Comparison of ENCODE assay signal across 30 cellular contexts in the genomic region with DNA sequence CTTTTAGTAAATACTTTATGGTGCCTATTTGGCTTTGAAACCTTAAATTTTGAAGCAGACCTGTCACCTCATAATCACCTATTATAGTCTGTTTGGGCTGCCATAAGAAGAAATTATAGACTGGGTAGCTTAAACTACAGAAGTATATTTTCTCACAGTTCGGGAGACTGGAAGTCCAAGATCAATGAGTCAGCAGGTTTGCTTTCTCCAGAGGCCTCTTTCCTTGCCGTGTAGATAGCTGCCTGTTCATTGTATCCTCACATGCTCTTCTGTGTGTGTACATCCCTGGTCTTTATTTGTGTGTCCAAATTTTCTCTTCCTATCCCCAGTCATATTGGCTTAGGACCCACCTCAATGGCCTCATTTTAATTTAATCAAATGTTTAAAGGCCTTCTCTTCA.
A peak's percentile ranks its signal among the peaks of the same experiment; 100 is the strongest.
DNase-seq lines count a peak whose midpoint lies in the region; ATAC-seq and TF ChIP-seq lines count a peak whose summit lies in the region.
"Had no signal": no experiment of that assay in that cellular context is flagged by ENCODE, and none has a peak within 500 bp of the region (broad histone marks: within the 10 kb centered on the region; RNA-seq: fewer than 3 reads in every experiment).

No MANE protein-coding gene starts in this region.

- H3K4me3 ChIP-seq in breast epithelium (no peak overlapping the region), choroid plexus epithelial cell (ENCODE audit: low read depth, low read length) (no peak overlapping the region)
- H3K4me3 ChIP-seq: adrenal gland, GM23248, heart left ventricle, transverse colon had no signal

- CTCF ChIA-PET in MCF 10A (lab: Yijun Ruan, JAX) = interaction anchor here (1.1 kb wide), 1 partner anchor 58 kb away, joined by 3 read pairs; no protein-coding TSS in a partner anchor

- peak; percentile 40 for DNase-seq in MCF 10A (ENCODE audit: unreplicated experiment)
- DNase-seq in breast epithelium (ENCODE audit: low spot score in 2 of 2) = no peak
- DNase-seq in choroid plexus epithelial cell (ENCODE audit: low read depth) = peak; percentile 55
- peak in 1 of 2 donors; percentile 63 for DNase-seq in foreskin keratinocyte
- no peak for DNase-seq in medulla oblongata (ENCODE audit: extremely low spot score)
- DNase-seq in NCI-H345 treated with DMSO at 0.1 percent for 48 hours (lab: John Stamatoyannopoulos, UW; ENCODE audit: unreplicated experiment) = no peak
- DNase-seq in SKM-1 (lab: John Stamatoyannopoulos, UW; ENCODE audit: unreplicated experiment) = no peak
- DNase-seq: activated CD8-positive, alpha-beta memory T cell treated with anti-CD3 and anti-CD28 coated beads, Interleukin-2, amount 50 U/mL, for 48 hours; activated CD8-positive, alpha-beta T cell treated with anti-CD3 and anti-CD28 coated beads for 36 hours; activated naive CD4-positive, alpha-beta T cell treated with anti-CD3 and anti-CD28 coated beads for 36 hours; adrenal gland; DMS79; effector CD4-positive, alpha-beta T cell; GDM1; GM23248; heart left ventricle; IMR-90; naive thymus-derived CD4-positive, alpha-beta T cell; NCI-H1092; NCI-H187; NCI-H2171; NCI-H524; SHP77 treated with DMSO at 0.1 percent for 48 hours; transverse colon had no signal

- POLR2A ChIA-PET in MCF 10A (lab: Yijun Ruan, JAX) = interaction anchor here (0.7 to 1.7 kb wide), 3 partner anchors 19 to 93 kb away, joined by 3 read pairs; no protein-coding TSS in a partner anchor

- H3K36me3 ChIP-seq in breast epithelium = no peaks in the 10 kb centered on the region
- H3K36me3 ChIP-seq: adrenal gland, heart left ventricle, transverse colon had no signal

- H3K36me3 Mint-ChIP-seq in MCF 10A (ENCODE audit: insufficient read depth, unreplicated experiment) = no peaks in the 10 kb centered on the region
- H3K36me3 Mint-ChIP-seq: brain; naive thymus-derived CD4-positive, alpha-beta T cell; stimulated activated effector memory CD8-positive, alpha-beta T cell treated with anti-CD3 and anti-CD28 coated beads, Interleukin-12 subunit alpha, Interleukin-12 subunit beta, amount 100 ng/mL, for 72 hours had no signal

- no TSS peak for BruUV-seq in MCF 10A (replicated peaks; lab: Mats Ljungman, UMichigan)

- H3K4me3 Mint-ChIP-seq in MCF 10A (ENCODE audit: unreplicated experiment) = no peak overlapping the region
- H3K4me3 Mint-ChIP-seq: activated CD8-positive, alpha-beta T cell treated with anti-CD3 and anti-CD28 coated beads for 36 hours; activated naive CD4-positive, alpha-beta T cell treated with anti-CD3 and anti-CD28 coated beads for 36 hours; brain; naive thymus-derived CD4-positive, alpha-beta T cell; stimulated activated effector memory CD8-positive, alpha-beta T cell treated with anti-CD3 and anti-CD28 coated beads, Interleukin-12 subunit alpha, Interleukin-12 subunit beta, amount 100 ng/mL, for 72 hours; T-helper 2 cell treated with Interferon-gamma antibody and Interleukin-4, amounts not matched to agents 5 μg/mL and 100 μg/mL, for 36 hours had no signal

- no peaks in the 10 kb centered on the region for H3K27me3 Mint-ChIP-seq in MCF 10A (ENCODE audit: insufficient read depth, unreplicated experiment)
- H3K27me3 Mint-ChIP-seq: activated CD8-positive, alpha-beta T cell treated with anti-CD3 and anti-CD28 coated beads for 36 hours; progenitor cell of endocrine pancreas had no signal

- H3K27ac ChIP-seq in breast epithelium (no peak overlapping the region), foreskin keratinocyte (no peak overlapping the region)
- H3K27ac ChIP-seq: 22Rv1, adrenal gland, GM23248, heart left ventricle, transverse colon had no signal

- no peak overlapping the region for H3K27ac Mint-ChIP-seq in MCF 10A (ENCODE audit: low read depth, unreplicated experiment)
- H3K27ac Mint-ChIP-seq: activated CD8-positive, alpha-beta T cell treated with anti-CD3 and anti-CD28 coated beads for 36 hours; activated naive CD4-positive, alpha-beta T cell treated with anti-CD3 and anti-CD28 coated beads for 36 hours; brain; naive thymus-derived CD4-positive, alpha-beta T cell; progenitor cell of endocrine pancreas; stimulated activated effector memory CD8-positive, alpha-beta T cell treated with anti-CD3 and anti-CD28 coated beads, Interleukin-12 subunit alpha, Interleukin-12 subunit beta, amount 100 ng/mL, for 72 hours; T-helper 2 cell treated with Interferon-gamma antibody and Interleukin-4, amounts not matched to agents 5 μg/mL and 100 μg/mL, for 36 hours had no signal

- ATAC-seq in foreskin keratinocyte (peak; percentile 58), GM21528 (IDR thresholded peaks at IDR 0.05; ENCODE audit: low FRiP score, unreplicated experiment) (no peak)
- ATAC-seq: activated CD8-positive, alpha-beta T cell treated with anti-CD3 and anti-CD28 coated beads for 36 hours; heart left ventricle; naive thymus-derived CD4-positive, alpha-beta T cell; stimulated activated effector memory CD8-positive, alpha-beta T cell treated with anti-CD3 and anti-CD28 coated beads, Interleukin-12 subunit alpha, Interleukin-12 subunit beta, amount 100 ng/mL, for 72 hours had no signal

- H3K27me3 ChIP-seq in breast epithelium (no peaks in the 10 kb centered on the region), foreskin keratinocyte (no peaks in the 10 kb centered on the region)
- H3K27me3 ChIP-seq: adrenal gland, heart left ventricle, transverse colon had no signal

- no peaks in the 10 kb centered on the region for H3K9me3 Mint-ChIP-seq in MCF 10A (ENCODE audit: unreplicated experiment)
- H3K9me3 Mint-ChIP-seq: activated CD8-positive, alpha-beta T cell treated with anti-CD3 and anti-CD28 coated beads for 36 hours; activated naive CD4-positive, alpha-beta T cell treated with anti-CD3 and anti-CD28 coated beads for 36 hours; T-helper 2 cell treated with Interferon-gamma antibody and Interleukin-4, amounts not matched to agents 5 μg/mL and 100 μg/mL, for 36 hours had no signal

- no peak for TF ChIP-seq CTCF in MCF 10A (IDR thresholded peaks at IDR 0.05; ENCODE audit: unreplicated experiment)
- TF ChIP-seq CTCF in breast epithelium (IDR thresholded peaks at IDR 0.05) = no peak
- no peak for TF ChIP-seq CTCF in choroid plexus epithelial cell (conservative IDR thresholded peaks at IDR 0.05; ENCODE audit: low read depth, low read length)
- no peak for TF ChIP-seq CTCF in foreskin keratinocyte (conservative IDR thresholded peaks at IDR 0.05)

- H3K9me3 ChIP-seq in breast epithelium = no peaks in the 10 kb centered on the region
- H3K9me3 ChIP-seq: adrenal gland, heart left ventricle, transverse colon had no signal

- intact Hi-C loops in MCF 10A (cut with micrococcal nuclease) = no loop called here
- intact Hi-C loops in breast epithelium (cut with DNase I; ENCODE audit: low total_unique reads) = no loop called here

- no peaks in the 10 kb centered on the region for H3K4me1 ChIP-seq in breast epithelium
- peaks cover 42% of the 10 kb centered on the region for H3K4me1 ChIP-seq in foreskin keratinocyte
- H3K4me1 ChIP-seq: adrenal gland, heart left ventricle, transverse colon had no signal

- no peak for TF ChIP-seq POLR2A in breast epithelium (IDR thresholded peaks at IDR 0.05)

- H3K4me1 Mint-ChIP-seq in MCF 10A (ENCODE audit: insufficient read depth, unreplicated experiment) = peaks cover 6% of the 10 kb centered on the region
- H3K4me1 Mint-ChIP-seq: brain; naive thymus-derived CD4-positive, alpha-beta T cell; stimulated activated effector memory CD8-positive, alpha-beta T cell treated with anti-CD3 and anti-CD28 coated beads, Interleukin-12 subunit alpha, Interleukin-12 subunit beta, amount 100 ng/mL, for 72 hours had no signal

Comparison
In these comparisons a context has a peak if more than half of its experiments do, and no peak if none do; other contexts are left out.
1. DNase-seq: peak in MCF 10A (single experiment) and choroid plexus epithelial cell (single experiment); none in breast epithelium (0 of 2), medulla oblongata (single experiment), NCI-H345 treated with DMSO at 0.1 percent for 48 hours (single experiment) and SKM-1 (single experiment).